1 cellular context compared by ENCODE assay signal in genomic region chr22:37716708-37717107, GRCh38.
TF ChIP-seq lines count a peak whose summit lies in the region.

No MANE protein-coding gene starts in this region.

TF ChIP-seq in WTC11, 78 proteins besides CTCF, POLR2A, EP300 and RAD21 (continued from another document):
- no peak for TF ChIP-seq IRF2 (CRISPR knock-in tag; IDR thresholded peaks at IDR 0.05; ENCODE audit: borderline replicate concordance, low read depth)
- no peak for TF ChIP-seq ZNF423 (CRISPR knock-in tag; IDR thresholded peaks at IDR 0.05)
- TF ChIP-seq JUN (CRISPR knock-in tag; IDR thresholded peaks at IDR 0.05) = no peak
- no peak for TF ChIP-seq TEAD1 (CRISPR knock-in tag; IDR thresholded peaks at IDR 0.05)
- no peak for TF ChIP-seq ZNF416 (CRISPR knock-in tag; IDR thresholded peaks at IDR 0.05)
- no peak for TF ChIP-seq E2F1 (CRISPR knock-in tag; IDR thresholded peaks at IDR 0.05)
- TF ChIP-seq ERG (CRISPR knock-in tag; IDR thresholded peaks at IDR 0.05) = no peak
- no peak for TF ChIP-seq ZNF138 (CRISPR knock-in tag; conservative IDR thresholded peaks at IDR 0.05)
- TF ChIP-seq NFYB (CRISPR knock-in tag; conservative IDR thresholded peaks at IDR 0.05; ENCODE audit: low read depth) = no peak
- TF ChIP-seq OVOL2 (CRISPR knock-in tag; IDR thresholded peaks at IDR 0.05; ENCODE audit: borderline replicate concordance) = no peak
- TF ChIP-seq PREB (CRISPR knock-in tag; IDR thresholded peaks at IDR 0.05; ENCODE audit: borderline replicate concordance) = no peak
- TF ChIP-seq EMX1 (CRISPR knock-in tag; IDR thresholded peaks at IDR 0.05) = no peak
- TF ChIP-seq NFATC4 (CRISPR knock-in tag; IDR thresholded peaks at IDR 0.05) = no peak
- no peak for TF ChIP-seq NFE2L1 (CRISPR knock-in tag; IDR thresholded peaks at IDR 0.05)
- no peak for TF ChIP-seq SOX15 (CRISPR knock-in tag; IDR thresholded peaks at IDR 0.05)
- TF ChIP-seq USF1 (CRISPR knock-in tag; IDR thresholded peaks at IDR 0.05) = no peak
- TF ChIP-seq ZBTB43 (CRISPR knock-in tag; IDR thresholded peaks at IDR 0.05) = no peak
TF ChIP-seq in WTC11: peak in this region for 0.
